34 cellular contexts compared by ENCODE assay signal in the genomic region with DNA sequence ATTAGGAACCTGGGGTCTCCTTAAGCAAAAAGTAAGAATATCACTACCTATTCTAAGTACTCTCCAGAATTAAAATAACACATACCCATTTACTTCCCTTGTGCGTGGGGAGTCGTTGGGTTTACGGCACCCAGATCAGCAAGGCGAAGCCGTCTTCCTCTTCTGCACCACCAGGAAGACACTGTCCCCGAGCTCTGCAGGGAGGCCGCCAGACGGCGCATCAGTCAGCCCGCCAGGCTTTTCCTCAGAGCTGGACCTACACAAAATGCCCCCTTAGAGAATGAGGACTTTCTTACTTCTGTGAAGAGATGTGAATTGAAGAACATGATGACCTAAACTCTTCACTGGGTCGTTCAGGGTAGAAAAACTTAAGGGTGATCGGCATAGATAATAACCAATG.
"Had no signal": no experiment of that assay in that cellular context is flagged by ENCODE, and none has a peak within 500 bp of the region (broad histone marks: within the 10 kb centered on the region; RNA-seq: fewer than 3 reads in every experiment).

No MANE protein-coding gene starts in this region.

- DNase-seq: activated B cell treated with CpG ODN at 0.5 μM for 24 hours; activated CD4-positive, alpha-beta memory T cell treated with anti-CD3 and anti-CD28 coated beads for 36 hours; activated CD4-positive, alpha-beta T cell treated with anti-CD3 and anti-CD28 coated beads for 4 hours; activated CD4-positive, alpha-beta T cell treated with anti-CD3 and anti-CD28 coated beads, Interleukin-2, amount 10 ng/mL, durations not matched to agents 24 days and 14 days; activated CD4-positive, alpha-beta T cell treated with anti-CD3 and anti-CD28 coated beads, Interleukin-2, amount 50 U/mL, for 1 hour; activated CD4-positive, alpha-beta T cell treated with anti-CD3 and anti-CD28 coated beads, Interleukin-2, amount 50 U/mL, for 4 hours; activated CD4-positive, CD25-positive, alpha-beta regulatory T cell treated with anti-CD3 and anti-CD28 coated beads, Interleukin-2, amount 50 U/mL, for 72 hours; activated CD8-positive, alpha-beta memory T cell treated with anti-CD3 and anti-CD28 coated beads, Interleukin-2, amount 50 U/mL, for 4 hours; activated CD8-positive, alpha-beta T cell treated with anti-CD3 and anti-CD28 coated beads for 36 hours; activated effector memory CD4-positive, alpha-beta T cell treated with anti-CD3 and anti-CD28 coated beads, Interleukin-2, amount 50 U/mL, for 16 hours; activated gamma-delta T cell treated with Interleukin-2 at 50 U/mL for 16 hours; activated naive CD4-positive, alpha-beta T cell; activated naive CD4-positive, alpha-beta T cell treated with anti-CD3 and anti-CD28 coated beads for 36 hours; activated naive CD4-positive, alpha-beta T cell treated with anti-CD3 and anti-CD28 coated beads, Interleukin-2, amount 50 U/mL, for 16 hours; activated naive CD8-positive, alpha-beta T cell treated with anti-CD3 and anti-CD28 coated beads, Interleukin-2, amount 10 ng/mL, durations not matched to agents 7 days and 5 days; activated naive CD8-positive, alpha-beta T cell treated with anti-CD3 and anti-CD28 coated beads, Interleukin-2, amount 50 U/mL, for 24 hours; activated T-cell treated with anti-CD3 and anti-CD28 coated beads for 4 hours; activated T-cell treated with anti-CD3 and anti-CD28 coated beads, Interleukin-2, amount 50 U/mL, for 1 hour; activated T-cell treated with anti-CD3 and anti-CD28 coated beads, Interleukin-2, amount 50 U/mL, for 4 hours; activated T-cell treated with anti-CD3 and anti-CD28 coated beads, Interleukin-2, amount 50 U/mL, for 72 hours; amygdala; anterior cingulate cortex; caudate nucleus; cerebellar nuclear complex; T-helper 1 cell; T-helper 2 cell; T-helper 9 cell had no signal

- H3K4me1 ChIP-seq: ascending aorta had no signal

- H3K4me3 ChIP-seq: ascending aorta, cardiac muscle cell had no signal

- H3K27ac ChIP-seq: ascending aorta, cardiac muscle cell, VCaP had no signal

- H3K27me3 ChIP-seq: ascending aorta, cardiac muscle cell had no signal

- ATAC-seq: activated CD8-positive, alpha-beta T cell treated with anti-CD3 and anti-CD28 coated beads for 36 hours; activated naive CD4-positive, alpha-beta T cell treated with anti-CD3 and anti-CD28 coated beads, Interleukin-2, amount 50 U/mL, for 72 hours; activated naive CD8-positive, alpha-beta T cell treated with anti-CD3 and anti-CD28 coated beads, Interleukin-2, amount 50 U/mL, for 24 hours; activated T-cell treated with anti-CD3 and anti-CD28 coated beads, Interleukin-2, amount 50 U/mL, for 4 hours; activated T-cell treated with anti-CD3 and anti-CD28 coated beads, Interleukin-2, amount 50 U/mL, for 72 hours; activated T-helper 17 cell treated with anti-CD3 and anti-CD28 coated beads, Interleukin-2, amount 50 U/mL, for 72 hours had no signal

- H3K36me3 ChIP-seq: ascending aorta, cardiac muscle cell had no signal

- H3K9me3 ChIP-seq: ascending aorta had no signal

- FAIRE-seq: bronchial epithelial cell, TTC549 had no signal
